In the genomic region with DNA sequence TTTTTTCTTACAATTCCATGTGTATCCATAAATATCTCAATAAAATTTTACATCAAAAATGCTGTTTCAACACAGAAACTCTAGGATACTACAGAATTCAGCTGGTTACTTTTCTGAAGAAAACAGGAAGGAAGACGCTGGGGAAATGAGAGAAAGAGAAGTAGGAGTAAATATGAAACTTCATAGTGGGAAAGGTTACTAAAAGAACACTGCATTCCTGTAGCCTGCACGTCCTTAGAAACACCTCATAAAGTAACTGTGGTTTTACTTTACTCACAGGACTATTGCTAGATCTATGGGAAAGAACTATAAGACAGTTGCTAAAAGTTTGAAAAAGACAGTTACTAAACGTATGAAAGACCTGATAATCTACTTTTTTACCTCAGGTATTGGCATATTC, we compare ENCODE assay signal across 14 cellular contexts.
A peak's percentile ranks its signal among the peaks of the same experiment; 100 is the strongest.
DNase-seq lines count a peak whose midpoint lies in the region; ATAC-seq lines count a peak whose summit lies in the region.
"Had no signal": no experiment of that assay in that cellular context is flagged by ENCODE, and none has a peak within 500 bp of the region (broad histone marks: within the 10 kb centered on the region; RNA-seq: fewer than 3 reads in every experiment).

No MANE protein-coding gene starts in this region.

- peak; percentile 47 for ATAC-seq in GM18909 (IDR thresholded peaks at IDR 0.05; ENCODE audit: poor library complexity, unreplicated experiment)
- peak; percentile 73 for ATAC-seq in HG02885 (IDR thresholded peaks at IDR 0.05; ENCODE audit: poor library complexity, unreplicated experiment)
- ATAC-seq: HCT116 had no signal

- DNase-seq in CD1c-positive myeloid dendritic cell (ENCODE audit: extremely low spot score) (peak; percentile 55), SKM-1 treated with dmso at 0.1 percent for 144 hours (lab: John Stamatoyannopoulos, UW; ENCODE audit: unreplicated experiment) (peak; percentile 37), NCI-H345 (lab: John Stamatoyannopoulos, UW) (no peak), DMS 273 treated with DMSO at 0.1 percent for 48 hours (lab: John Stamatoyannopoulos, UW) (no peak), NCI-H1694 treated with DMSO at 0.1 percent for 48 hours (lab: John Stamatoyannopoulos, UW) (no peak)
- no peak for DNase-seq in stimulated activated CD4-positive, alpha-beta T cell treated with anti-CD3 and anti-CD28 coated beads, Interleukin-4, amount 100 ng/mL, for 24 hours
- DNase-seq: activated gamma-delta T cell treated with Interleukin-2 at 50 U/mL for 16 hours; AML-193; effector CD4-positive, alpha-beta T cell; left ventricle myocardium inferior; NCI-H146 had no signal

Comparison
In these comparisons a context has a peak if more than half of its experiments do, and no peak if none do; other contexts are left out.
1. DNase-seq: peak in CD1c-positive myeloid dendritic cell (single experiment) and SKM-1 treated with dmso at 0.1 percent for 144 hours (single experiment); none in stimulated activated CD4-positive, alpha-beta T cell treated with anti-CD3 and anti-CD28 coated beads, Interleukin-4, amount 100 ng/mL, for 24 hours (single experiment), NCI-H345 (single experiment), DMS 273 treated with DMSO at 0.1 percent for 48 hours (single experiment) and NCI-H1694 treated with DMSO at 0.1 percent for 48 hours (single experiment).